1 cellular context compared by ENCODE assay signal in the genomic region with DNA sequence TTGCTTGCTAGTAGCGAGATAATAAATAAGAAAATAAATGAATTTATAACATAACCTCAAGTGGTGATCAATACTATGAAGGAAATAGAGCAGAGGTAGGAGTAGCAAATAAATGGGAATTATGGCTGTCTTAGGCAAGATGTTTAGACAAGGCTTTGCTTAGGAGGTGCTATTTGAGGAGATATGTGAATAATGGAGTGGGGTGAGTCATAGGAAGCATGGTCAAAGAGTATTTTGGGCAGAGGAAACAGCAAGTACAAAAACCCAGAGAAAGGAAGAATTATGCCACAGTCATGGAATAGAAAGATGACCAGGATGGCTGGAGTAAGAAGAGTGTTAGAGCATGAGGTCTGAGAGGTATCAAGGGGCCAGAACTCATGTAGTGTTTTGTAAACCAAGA.
TF ChIP-seq lines count a peak whose summit lies in the region.

No MANE protein-coding gene starts in this region.

TF ChIP-seq in SK-N-SH treated with all-trans-retinoic acid at 6 μM for 48 hours, 23 proteins besides CTCF, POLR2A, EP300 and RAD21 (continued from another document):
- TF ChIP-seq, protein P1, sequence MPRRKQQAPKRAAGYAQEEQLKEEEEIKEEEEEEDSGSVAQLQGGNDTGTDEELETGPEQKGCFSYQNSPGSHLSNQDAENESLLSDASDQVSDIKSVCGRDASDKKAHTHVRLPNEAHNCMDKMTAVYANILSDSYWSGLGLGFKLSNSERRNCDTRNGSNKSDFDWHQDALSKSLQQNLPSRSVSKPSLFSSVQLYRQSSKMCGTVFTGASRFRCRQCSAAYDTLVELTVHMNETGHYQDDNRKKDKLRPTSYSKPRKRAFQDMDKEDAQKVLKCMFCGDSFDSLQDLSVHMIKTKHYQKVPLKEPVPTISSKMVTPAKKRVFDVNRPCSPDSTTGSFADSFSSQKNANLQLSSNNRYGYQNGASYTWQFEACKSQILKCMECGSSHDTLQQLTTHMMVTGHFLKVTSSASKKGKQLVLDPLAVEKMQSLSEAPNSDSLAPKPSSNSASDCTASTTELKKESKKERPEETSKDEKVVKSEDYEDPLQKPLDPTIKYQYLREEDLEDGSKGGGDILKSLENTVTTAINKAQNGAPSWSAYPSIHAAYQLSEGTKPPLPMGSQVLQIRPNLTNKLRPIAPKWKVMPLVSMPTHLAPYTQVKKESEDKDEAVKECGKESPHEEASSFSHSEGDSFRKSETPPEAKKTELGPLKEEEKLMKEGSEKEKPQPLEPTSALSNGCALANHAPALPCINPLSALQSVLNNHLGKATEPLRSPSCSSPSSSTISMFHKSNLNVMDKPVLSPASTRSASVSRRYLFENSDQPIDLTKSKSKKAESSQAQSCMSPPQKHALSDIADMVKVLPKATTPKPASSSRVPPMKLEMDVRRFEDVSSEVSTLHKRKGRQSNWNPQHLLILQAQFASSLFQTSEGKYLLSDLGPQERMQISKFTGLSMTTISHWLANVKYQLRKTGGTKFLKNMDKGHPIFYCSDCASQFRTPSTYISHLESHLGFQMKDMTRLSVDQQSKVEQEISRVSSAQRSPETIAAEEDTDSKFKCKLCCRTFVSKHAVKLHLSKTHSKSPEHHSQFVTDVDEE (CRISPR knock-in tag; IDR thresholded peaks at IDR 0.05), result no peak
- TF ChIP-seq ZNF8 (CRISPR knock-in tag; IDR thresholded peaks at IDR 0.05) (no peak), ISL1 (CRISPR knock-in tag; IDR thresholded peaks at IDR 0.05) (no peak), ZC3H10 (CRISPR knock-in tag; IDR thresholded peaks at IDR 0.05) (no peak)
- TF ChIP-seq, protein P2, sequence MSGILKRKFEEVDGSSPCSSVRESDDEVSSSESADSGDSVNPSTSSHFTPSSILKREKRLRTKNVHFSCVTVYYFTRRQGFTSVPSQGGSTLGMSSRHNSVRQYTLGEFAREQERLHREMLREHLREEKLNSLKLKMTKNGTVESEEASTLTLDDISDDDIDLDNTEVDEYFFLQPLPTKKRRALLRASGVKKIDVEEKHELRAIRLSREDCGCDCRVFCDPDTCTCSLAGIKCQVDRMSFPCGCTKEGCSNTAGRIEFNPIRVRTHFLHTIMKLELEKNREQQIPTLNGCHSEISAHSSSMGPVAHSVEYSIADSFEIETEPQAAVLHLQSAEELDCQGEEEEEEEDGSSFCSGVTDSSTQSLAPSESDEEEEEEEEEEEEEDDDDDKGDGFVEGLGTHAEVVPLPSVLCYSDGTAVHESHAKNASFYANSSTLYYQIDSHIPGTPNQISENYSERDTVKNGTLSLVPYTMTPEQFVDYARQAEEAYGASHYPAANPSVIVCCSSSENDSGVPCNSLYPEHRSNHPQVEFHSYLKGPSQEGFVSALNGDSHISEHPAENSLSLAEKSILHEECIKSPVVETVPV (CRISPR knock-in tag; IDR thresholded peaks at IDR 0.05), result no peak
- TF ChIP-seq, protein P3, sequence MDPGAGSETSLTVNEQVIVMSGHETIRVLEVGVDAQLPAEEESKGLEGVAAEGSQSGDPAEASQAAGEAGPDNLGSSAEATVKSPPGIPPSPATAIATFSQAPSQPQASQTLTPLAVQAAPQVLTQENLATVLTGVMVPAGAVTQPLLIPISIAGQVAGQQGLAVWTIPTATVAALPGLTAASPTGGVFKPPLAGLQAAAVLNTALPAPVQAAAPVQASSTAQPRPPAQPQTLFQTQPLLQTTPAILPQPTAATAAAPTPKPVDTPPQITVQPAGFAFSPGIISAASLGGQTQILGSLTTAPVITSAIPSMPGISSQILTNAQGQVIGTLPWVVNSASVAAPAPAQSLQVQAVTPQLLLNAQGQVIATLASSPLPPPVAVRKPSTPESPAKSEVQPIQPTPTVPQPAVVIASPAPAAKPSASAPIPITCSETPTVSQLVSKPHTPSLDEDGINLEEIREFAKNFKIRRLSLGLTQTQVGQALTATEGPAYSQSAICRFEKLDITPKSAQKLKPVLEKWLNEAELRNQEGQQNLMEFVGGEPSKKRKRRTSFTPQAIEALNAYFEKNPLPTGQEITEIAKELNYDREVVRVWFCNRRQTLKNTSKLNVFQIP (CRISPR knock-in tag; IDR thresholded peaks at IDR 0.05; ENCODE audit: borderline replicate concordance, low read depth), result no peak
